Comparison of ENCODE assay signal across 26 cellular contexts in the genomic region with DNA sequence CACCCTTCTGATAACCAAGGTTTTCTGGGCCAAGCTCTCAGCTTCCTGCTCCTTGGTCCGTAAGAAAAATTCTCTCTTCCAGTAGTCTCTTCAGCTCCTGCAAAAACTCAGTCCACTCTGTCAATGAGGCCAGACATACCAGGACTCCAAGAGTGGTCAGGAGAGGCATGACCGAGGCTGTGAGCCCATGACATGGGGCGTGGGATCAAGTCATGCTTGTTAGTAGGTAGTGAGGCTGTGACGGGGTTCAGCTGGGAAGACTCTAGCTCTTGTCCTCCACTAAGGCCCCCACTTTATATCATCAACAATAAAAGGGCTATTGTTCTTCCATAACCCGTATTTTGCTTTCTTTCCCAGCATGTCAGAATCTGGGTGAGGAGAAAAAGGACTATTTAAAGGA. TPM values are rescaled to one million over a fixed set of nuclear protein-coding genes. Genes with fewer than 3 reads are reported as not detected.
"Had no signal": no experiment of that assay in that cellular context is flagged by ENCODE, and none has a peak within 500 bp of the region (broad histone marks: within the 10 kb centered on the region; RNA-seq: fewer than 3 reads in every experiment).

No MANE protein-coding gene starts in this region.

- H3K36me3 Mint-ChIP-seq: activated naive CD8-positive, alpha-beta T cell treated with anti-CD3 and anti-CD28 coated beads for 36 hours had no signal

- DNase-seq: activated CD4-positive, alpha-beta T cell treated with anti-CD3 and anti-CD28 coated beads, Interleukin-2, amount 10 ng/mL, durations not matched to agents 24 days and 14 days; activated CD4-positive, alpha-beta T cell treated with anti-CD3 and anti-CD28 coated beads, Interleukin-2, amount 50 U/mL, for 4 hours; activated CD8-positive, alpha-beta T cell treated with anti-CD3 and anti-CD28 coated beads for 36 hours; activated naive CD4-positive, alpha-beta T cell; activated naive CD4-positive, alpha-beta T cell treated with anti-CD3 and anti-CD28 coated beads, Interleukin-2, amount 50 U/mL, for 16 hours; activated naive CD8-positive, alpha-beta T cell treated with anti-CD3 and anti-CD28 coated beads for 36 hours; amniotic stem cell; brain microvascular endothelial cell; Karpas-422; KBM-7; NCI-H1092; NCI-H1436 treated with DMSO at 0.1 percent for 48 hours; NCI-H1694 treated with DMSO at 0.1 percent for 48 hours; NCI-H2029; NCI-H345; NCI-H524 treated with DMSO at 0.1 percent for 48 hours; SHP77; SJCRH30 had no signal

- H3K36me3 ChIP-seq: brain microvascular endothelial cell, SJCRH30 had no signal

- H3K9me3 Mint-ChIP-seq: activated CD4-positive, alpha-beta T cell treated with anti-CD3 and anti-CD28 coated beads, Interleukin-2, amount 10 ng/mL, durations not matched to agents 24 days and 14 days; activated CD8-positive, alpha-beta T cell treated with anti-CD3 and anti-CD28 coated beads for 36 hours; T-helper 2 cell treated with Interferon-gamma antibody and Interleukin-4, amounts not matched to agents 5 μg/mL and 100 μg/mL, for 36 hours had no signal

- H3K4me3 ChIP-seq: SJCRH30, SK-N-MC had no signal

- H3K4me1 ChIP-seq: SJCRH30 had no signal

- H3K4me3 Mint-ChIP-seq: activated CD4-positive, alpha-beta T cell treated with anti-CD3 and anti-CD28 coated beads, Interleukin-2, amount 10 ng/mL, durations not matched to agents 24 days and 14 days; activated CD8-positive, alpha-beta T cell treated with anti-CD3 and anti-CD28 coated beads for 36 hours; activated naive CD8-positive, alpha-beta T cell treated with anti-CD3 and anti-CD28 coated beads for 36 hours; T-helper 2 cell treated with Interferon-gamma antibody and Interleukin-4, amounts not matched to agents 5 μg/mL and 100 μg/mL, for 36 hours had no signal

- H3K9me3 ChIP-seq: SJCRH30 had no signal

- H3K27me3 ChIP-seq: brain microvascular endothelial cell, SJCRH30 had no signal

- ATAC-seq: activated CD8-positive, alpha-beta T cell treated with anti-CD3 and anti-CD28 coated beads for 36 hours; Panc1 had no signal

- H3K27ac Mint-ChIP-seq: activated CD4-positive, alpha-beta T cell treated with anti-CD3 and anti-CD28 coated beads, Interleukin-2, amount 10 ng/mL, durations not matched to agents 24 days and 14 days; activated CD8-positive, alpha-beta T cell treated with anti-CD3 and anti-CD28 coated beads for 36 hours; activated naive CD8-positive, alpha-beta T cell treated with anti-CD3 and anti-CD28 coated beads for 36 hours; T-helper 2 cell treated with Interferon-gamma antibody and Interleukin-4, amounts not matched to agents 5 μg/mL and 100 μg/mL, for 36 hours had no signal

- H3K27ac ChIP-seq: brain microvascular endothelial cell, SJCRH30, SK-N-MC had no signal

RNA-seq across cellular contexts. Expression of a gene that starts 10.1 kb away (rescaled TPM):
- total RNA-seq: activated CD4-positive, alpha-beta T cell treated with anti-CD3 and anti-CD28 coated beads, Interleukin-2, amount 10 ng/mL, durations not matched to agents 24 days and 14 days; activated CD8-positive, alpha-beta memory T cell treated with anti-CD3 and anti-CD28 coated beads for 36 hours; activated CD8-positive, alpha-beta T cell treated with anti-CD3 and anti-CD28 coated beads for 36 hours; activated naive CD8-positive, alpha-beta T cell treated with anti-CD3 and anti-CD28 coated beads for 36 hours; MCF 10A; NCI-H460; RPMI7951; SJCRH30; T-helper 1 cell treated with Interleukin-12 subunit alpha and Interleukin-12 subunit beta and Interleukin-4 antibody, amounts not matched to agents 30 ng/mL and 1 ng/mL, for 36 hours had no signal

RNA-seq across cellular contexts. Expression of a gene that starts 31.0 kb away (rescaled TPM):
- total RNA-seq: activated CD4-positive, alpha-beta T cell treated with anti-CD3 and anti-CD28 coated beads, Interleukin-2, amount 10 ng/mL, durations not matched to agents 24 days and 14 days; activated CD8-positive, alpha-beta memory T cell treated with anti-CD3 and anti-CD28 coated beads for 36 hours; activated CD8-positive, alpha-beta T cell treated with anti-CD3 and anti-CD28 coated beads for 36 hours; activated naive CD8-positive, alpha-beta T cell treated with anti-CD3 and anti-CD28 coated beads for 36 hours; T-helper 1 cell treated with Interleukin-12 subunit alpha and Interleukin-12 subunit beta and Interleukin-4 antibody, amounts not matched to agents 30 ng/mL and 1 ng/mL, for 36 hours had no signal
